20 cellular contexts compared by ENCODE assay signal in genomic region chr17:41849251-41849990, GRCh38. TPM values are rescaled to one million over a fixed set of nuclear protein-coding genes. Genes with fewer than 3 reads are reported as not detected.
DNase-seq lines count a peak whose midpoint lies in the region; ATAC-seq, FAIRE-seq and TF ChIP-seq lines count a peak whose summit lies in the region.
"Had no signal": no experiment of that assay in that cellular context is flagged by ENCODE, and none has a peak within 500 bp of the region (broad histone marks: within the 10 kb centered on the region; RNA-seq: fewer than 3 reads in every experiment).

No MANE protein-coding gene starts in this region.

- CTCF ChIA-PET in Panc1 (lab: Charles Lee) (interaction anchor here (0.5 kb wide), 1 partner anchor 147 kb away, joined by 9 read pairs; no protein-coding TSS in a partner anchor), endothelial cell of umbilical vein (lab: Charles Lee) (interaction anchor here (1.2 to 2.5 kb wide), 3 partner anchors 11 to 15 kb away, joined by 3 to 8 read pairs (median 7); partner anchors contain the start of genes KLHL10 and KLHL11)

- peaks cover 4% of the 10 kb centered on the region for H3K79me2 ChIP-seq in endothelial cell of umbilical vein (ENCODE audit: control insufficient read depth, insufficient read depth, low read length)

- H3K27me3 ChIP-seq in left ventricle myocardium inferior (ENCODE audit: low read depth) (no peaks in the 10 kb centered on the region), heart left ventricle (no peaks in the 10 kb centered on the region), Panc1 (ENCODE audit: control insufficient read depth, insufficient read depth, low read length) (no peaks in the 10 kb centered on the region), endothelial cell of umbilical vein (ENCODE audit: control insufficient read depth in 2 of 2, insufficient read depth in 2 of 2, low read length in 2 of 2) (no peaks in the 10 kb centered on the region)
- H3K27me3 ChIP-seq: SJCRH30 had no signal

- TF ChIP-seq CTCF in left ventricle myocardium inferior (IDR thresholded peaks at IDR 0.05; ENCODE audit: borderline replicate concordance) = no peak
- no peak for TF ChIP-seq CTCF in heart left ventricle (IDR thresholded peaks at IDR 0.05)
- no peak for TF ChIP-seq CTCF in Panc1 (IDR thresholded peaks at IDR 0.05)
- TF ChIP-seq CTCF in endothelial cell of umbilical vein (IDR thresholded peaks at IDR 0.05; ENCODE audit: extremely low read depth in 1 of 2, insufficient read depth in 1 of 2, low read depth in 1 of 2, low read length in 2 of 2) = no peak

- peaks cover 25% of the 10 kb centered on the region for H3K4me1 ChIP-seq in left ventricle myocardium inferior
- H3K4me1 ChIP-seq in heart left ventricle = peaks cover 0 to 21% (median 7%) of the 10 kb centered on the region in 12 donors
- H3K4me1 ChIP-seq in Panc1 (ENCODE audit: control insufficient read depth, insufficient read depth, low read length) = no peaks in the 10 kb centered on the region
- no peaks in the 10 kb centered on the region for H3K4me1 ChIP-seq in endothelial cell of umbilical vein (ENCODE audit: control insufficient read depth, extremely low read depth, insufficient read depth, low read length)

- BruUV-seq in Panc1 (replicated peaks; lab: Mats Ljungman, UMichigan) (TSS peak; percentile 28), endothelial cell of umbilical vein (replicated peaks; lab: Mats Ljungman, UMichigan) (no TSS peak)

- no peaks in the 10 kb centered on the region for H4K20me1 ChIP-seq in endothelial cell of umbilical vein (replicated peaks; ENCODE audit: control insufficient read depth, extremely low read depth, insufficient read depth, low read length)

- H3K4me2 ChIP-seq in endothelial cell of umbilical vein (ENCODE audit: insufficient read depth, low read length) = no peak overlapping the region

- no peaks in the 10 kb centered on the region for H3K9me1 ChIP-seq in endothelial cell of umbilical vein (replicated peaks; ENCODE audit: control insufficient read depth, extremely low read depth, insufficient read depth, low read length)

- no peak overlapping the region for H2AFZ ChIP-seq in endothelial cell of umbilical vein (ENCODE audit: low read depth, low read length)

- ATAC-seq in heart left ventricle (no peak), Panc1 (no peak), HG02885 (IDR thresholded peaks at IDR 0.05; ENCODE audit: poor library complexity, unreplicated experiment) (no peak)
- ATAC-seq: PC-3 had no signal

- H3K27ac ChIP-seq in left ventricle myocardium inferior (replicated peaks) (peak overlapping the region; percentile 43), heart left ventricle (peak overlapping the region in 3 of 12 donors; percentile 1 to 46 (median 38)), Panc1 (ENCODE audit: low read length) (no peak overlapping the region), endothelial cell of umbilical vein (ENCODE audit: insufficient read depth, low read depth, low read length) (no peak overlapping the region)
- H3K27ac ChIP-seq: C4-2B, SJCRH30 had no signal

- peak; percentile 8 for FAIRE-seq in endothelial cell of umbilical vein (lab: Jason Lieb, UNC)

- no peak overlapping the region for H3K9ac ChIP-seq in endothelial cell of umbilical vein (replicated peaks; ENCODE audit: extremely low read depth, insufficient read depth, low read length)

- no peaks in the 10 kb centered on the region for H3K9me3 ChIP-seq in left ventricle myocardium inferior (replicated peaks)
- H3K9me3 ChIP-seq in heart left ventricle = no peaks in the 10 kb centered on the region
- H3K9me3 ChIP-seq in Panc1 (ENCODE audit: control insufficient read depth, insufficient read depth, low read depth, low read length) = no peaks in the 10 kb centered on the region
- H3K9me3 ChIP-seq in endothelial cell of umbilical vein (replicated peaks; ENCODE audit: control insufficient read depth, insufficient read depth, low read length) = no peaks in the 10 kb centered on the region
- H3K9me3 ChIP-seq: SJCRH30 had no signal

- DNase-seq in left ventricle myocardium inferior = no peak
- DNase-seq in heart left ventricle = no peak
- no peak for DNase-seq in Panc1 (ENCODE audit: low read depth, low spot score)
- DNase-seq in endothelial cell of umbilical vein (ENCODE audit: low read depth, low spot score) = no peak
- no peak for DNase-seq in activated CD8-positive, alpha-beta memory T cell treated with anti-CD3 and anti-CD28 coated beads, Interleukin-2, amount 50 U/mL, for 48 hours
- DNase-seq in mesenteric fat pad (ENCODE audit: low spot score) = no peak
- DNase-seq in globus pallidus (ENCODE audit: low spot score) = no peak
- DNase-seq: 8988T, GOT3, Kasumi-1, NCI-H1105 treated with DMSO at 0.1 percent for 48 hours, NCI-H187 treated with DMSO at 0.1 percent for 48 hours, NCI-H446, NCI-H748 treated with DMSO at 0.1 percent for 48 hours, PC-3, SJCRH30, SW 1271 had no signal

- intact Hi-C loops in left ventricle myocardium inferior (cut with micrococcal nuclease) = no loop called here
- intact Hi-C loops in heart left ventricle (cut with DNase I) = no loop called here
- intact Hi-C loops in Panc1 (cut with micrococcal nuclease; ENCODE audit: unreplicated experiment) = no loop called here
- intact Hi-C loops in endothelial cell of umbilical vein (cut with micrococcal nuclease) = no loop called here

- 72 to 84% (median 75%) methylated on average over 4 of the region's 4 CpGs for WGBS in heart left ventricle, 4 donors

- H3K36me3 ChIP-seq in left ventricle myocardium inferior (peaks cover 15% of the 10 kb centered on the region), heart left ventricle (peaks cover 0 to 46% (median 17%) of the 10 kb centered on the region in 9 donors), Panc1 (ENCODE audit: control insufficient read depth, insufficient read depth, low read length) (no peaks in the 10 kb centered on the region), endothelial cell of umbilical vein (ENCODE audit: control insufficient read depth in 2 of 2, extremely low read depth in 1 of 2, insufficient read depth in 2 of 2, low read length in 2 of 2) (peaks cover 2 to 4% of the 10 kb centered on the region in 2 experiments)

- in situ Hi-C loops in Panc1 (cut with HindIII; ENCODE audit: low pct_unique_long_range_greater_than_20kb, low sequenced_read_pairs) = no loop called here

- H3K4me3 ChIP-seq in left ventricle myocardium inferior (no peak overlapping the region), heart left ventricle (no peak overlapping the region), Panc1 (ENCODE audit: low read depth in 2 of 2, low read length in 2 of 2) (no peak overlapping the region), endothelial cell of umbilical vein (replicated peaks in 1 of 3; ENCODE audit: insufficient read depth in 1 of 3, low read depth in 1 of 3, low read length in 3 of 3) (no peak overlapping the region)
- H3K4me3 ChIP-seq: SJCRH30 had no signal

- dilution Hi-C loops in endothelial cell of umbilical vein (cut with MboI; ENCODE audit: extremely low pct_ligation_motif_present, low sequenced_read_pairs) = no loop called here

- TF ChIP-seq POLR2A in heart left ventricle (IDR thresholded peaks at IDR 0.05) = no peak
- no peak for TF ChIP-seq POLR2A in endothelial cell of umbilical vein (IDR thresholded peaks at IDR 0.05; ENCODE audit: low read depth, low read length)

- POLR2A ChIA-PET in Panc1 (lab: Charles Lee) (no interaction called here), endothelial cell of umbilical vein (lab: Charles Lee) (no interaction called here)

RNA-seq across cellular contexts. Expression of gene KLHL10, which starts 11.8 kb away (rescaled TPM):
- total RNA-seq in left ventricle myocardium inferior (not detected), heart left ventricle (under 1 TPM in 1 of 9 donors, not detected in 8; 0.10 TPM), Panc1 (2021; ENCODE audit: unreplicated experiment) (not detected), endothelial cell of umbilical vein (not detected in 2 replicates), mesenteric fat pad (0.74 TPM)
- polyA plus RNA-seq in heart left ventricle (under 1 TPM in 1 of 2 donors, not detected in 1; 0.08 TPM), endothelial cell of umbilical vein (0.10 TPM in 1 of 2 replicates, not detected in the other)
- not detected for polyA plus RNA-seq in Panc1 (2012; ENCODE audit: insufficient read length)
- 0.03 and 0.04 TPM in 2 replicates for polyA plus RNA-seq in endothelial cell of umbilical vein (2011; cell fraction: cytosol; rRNA removed)
- 0.29 TPM in 1 of 2 replicates, not detected in the other for polyA plus RNA-seq in endothelial cell of umbilical vein (2011; cell fraction: nucleus; rRNA removed)
- not detected in 2 replicates for polyA plus RNA-seq in endothelial cell of umbilical vein (2012)
- 0.12 TPM in 1 of 2 replicates, not detected in the other for polyA minus RNA-seq in endothelial cell of umbilical vein
- polyA minus RNA-seq in endothelial cell of umbilical vein (2011; cell fraction: cytosol; rRNA and poly(A)+ RNA removed) = not detected
- not detected in 2 replicates for polyA minus RNA-seq in endothelial cell of umbilical vein (2011; cell fraction: nucleus; rRNA and poly(A)+ RNA removed)
- total RNA-seq: HT-29, PC-3, SJCRH30 had no signal

RNA-seq across cellular contexts. Expression of gene NT5C3B, which starts 13.4 kb away (rescaled TPM):
- total RNA-seq in left ventricle myocardium inferior (18.3 TPM), heart left ventricle (10 to 100 TPM; 16.0 to 26.7 (median 24.1) TPM), Panc1 (2021; ENCODE audit: unreplicated experiment) (118 TPM), endothelial cell of umbilical vein (57.4 and 67.3 TPM in 2 replicates), mesenteric fat pad (43.8 TPM)
- polyA plus RNA-seq in heart left ventricle (10 to 100 TPM; 30.0 to 50.9 TPM), endothelial cell of umbilical vein (75.5 and 92.5 TPM in 2 replicates)
- 135 TPM for polyA plus RNA-seq in Panc1 (2012; ENCODE audit: insufficient read length)
- 80.0 and 90.6 TPM in 2 replicates for polyA plus RNA-seq in endothelial cell of umbilical vein (2011; cell fraction: cytosol; rRNA removed)
- polyA plus RNA-seq in endothelial cell of umbilical vein (2011; cell fraction: nucleus; rRNA removed) = 84.8 and 107 TPM in 2 replicates
- polyA plus RNA-seq in endothelial cell of umbilical vein (2012) = 89.8 and 107 TPM in 2 replicates
- 53.4 and 54.1 TPM in 2 replicates for polyA minus RNA-seq in endothelial cell of umbilical vein
- polyA minus RNA-seq in endothelial cell of umbilical vein (2011; cell fraction: cytosol; rRNA and poly(A)+ RNA removed) = 23.6 TPM
- polyA minus RNA-seq in endothelial cell of umbilical vein (2011; cell fraction: nucleus; rRNA and poly(A)+ RNA removed) = 23.1 and 30.6 TPM in 2 replicates

RNA-seq across cellular contexts. Expression of gene KLHL11, which starts 15.8 kb away (rescaled TPM):
- total RNA-seq in left ventricle myocardium inferior = 3.5 TPM
- 1 to 10 TPM; 2.3 to 5.9 (median 3.6) TPM for total RNA-seq in heart left ventricle
- 1 to 10 TPM; 1.1 to 1.9 TPM for polyA plus RNA-seq in heart left ventricle
- total RNA-seq in Panc1 (2021; ENCODE audit: unreplicated experiment) = 12.5 TPM
- 0.76 TPM for polyA plus RNA-seq in Panc1 (2012; ENCODE audit: insufficient read length)
- total RNA-seq in endothelial cell of umbilical vein = 11.0 and 12.6 TPM in 2 replicates
- polyA plus RNA-seq in endothelial cell of umbilical vein = 2.9 and 3.1 TPM in 2 replicates
- 3.0 and 3.4 TPM in 2 replicates for polyA plus RNA-seq in endothelial cell of umbilical vein (2011; cell fraction: cytosol; rRNA removed)
- 2.6 and 3.9 TPM in 2 replicates for polyA plus RNA-seq in endothelial cell of umbilical vein (2011; cell fraction: nucleus; rRNA removed)
- polyA plus RNA-seq in endothelial cell of umbilical vein (2012) = 1.4 and 1.9 TPM in 2 replicates
- 25.0 and 33.0 TPM in 2 replicates for polyA minus RNA-seq in endothelial cell of umbilical vein
- polyA minus RNA-seq in endothelial cell of umbilical vein (2011; cell fraction: cytosol; rRNA and poly(A)+ RNA removed) = 30.5 TPM
- 5.4 and 8.3 TPM in 2 replicates for polyA minus RNA-seq in endothelial cell of umbilical vein (2011; cell fraction: nucleus; rRNA and poly(A)+ RNA removed)
- 10.8 TPM for total RNA-seq in mesenteric fat pad

RNA-seq across cellular contexts. Expression of gene FKBP10, which starts 36.6 kb away (rescaled TPM):
- total RNA-seq in left ventricle myocardium inferior (10.4 TPM), heart left ventricle (10 to 100 TPM in 5 of 9 donors, 1 to 10 TPM in 4; 6.5 to 40.4 (median 12.5) TPM), Panc1 (2021; ENCODE audit: unreplicated experiment) (190 TPM), endothelial cell of umbilical vein (163 and 168 TPM in 2 replicates), mesenteric fat pad (35.7 TPM)
- polyA plus RNA-seq in heart left ventricle (10 to 100 TPM; 11.4 to 25.2 TPM), endothelial cell of umbilical vein (377 and 431 TPM in 2 replicates)
- 299 TPM for polyA plus RNA-seq in Panc1 (2012; ENCODE audit: insufficient read length)
- polyA plus RNA-seq in endothelial cell of umbilical vein (2011; cell fraction: cytosol; rRNA removed) = 210 and 266 TPM in 2 replicates
- polyA plus RNA-seq in endothelial cell of umbilical vein (2011; cell fraction: nucleus; rRNA removed) = 701 and 710 TPM in 2 replicates
- 227 and 335 TPM in 2 replicates for polyA plus RNA-seq in endothelial cell of umbilical vein (2012)
- 162 and 168 TPM in 2 replicates for polyA minus RNA-seq in endothelial cell of umbilical vein
- 86.1 TPM for polyA minus RNA-seq in endothelial cell of umbilical vein (2011; cell fraction: cytosol; rRNA and poly(A)+ RNA removed)
- polyA minus RNA-seq in endothelial cell of umbilical vein (2011; cell fraction: nucleus; rRNA and poly(A)+ RNA removed) = 97.3 and 130 TPM in 2 replicates

RNA-seq across cellular contexts. Expression of gene P3H4, which starts 37.7 kb away (rescaled TPM):
- total RNA-seq in left ventricle myocardium inferior = 6.0 TPM
- total RNA-seq in heart left ventricle = 10 to 100 TPM in 1 of 9 donors, 1 to 10 TPM in 8; 2.2 to 10.1 (median 5.3) TPM
- 1 to 10 TPM; 4.2 to 9.4 TPM for polyA plus RNA-seq in heart left ventricle
- 58.9 TPM for total RNA-seq in Panc1 (2021; ENCODE audit: unreplicated experiment)
- polyA plus RNA-seq in Panc1 (2012; ENCODE audit: insufficient read length) = 110 TPM
- 37.1 and 39.2 TPM in 2 replicates for total RNA-seq in endothelial cell of umbilical vein
- polyA plus RNA-seq in endothelial cell of umbilical vein = 57.3 and 58.3 TPM in 2 replicates
- polyA plus RNA-seq in endothelial cell of umbilical vein (2011; cell fraction: cytosol; rRNA removed) = 38.0 and 49.5 TPM in 2 replicates
- polyA plus RNA-seq in endothelial cell of umbilical vein (2011; cell fraction: nucleus; rRNA removed) = 18.8 and 20.8 TPM in 2 replicates
- polyA plus RNA-seq in endothelial cell of umbilical vein (2012) = 30.9 and 49.7 TPM in 2 replicates
- 23.4 and 31.7 TPM in 2 replicates for polyA minus RNA-seq in endothelial cell of umbilical vein
- polyA minus RNA-seq in endothelial cell of umbilical vein (2011; cell fraction: cytosol; rRNA and poly(A)+ RNA removed) = 31.0 TPM
- 12.2 and 12.6 TPM in 2 replicates for polyA minus RNA-seq in endothelial cell of umbilical vein (2011; cell fraction: nucleus; rRNA and poly(A)+ RNA removed)
- total RNA-seq in mesenteric fat pad = 5.6 TPM
